In genomic region chr1:121516279-121516967, GRCh38 we compare ENCODE assay signal across 8 cellular contexts.
A peak's percentile ranks its signal among the peaks of the same experiment; 100 is the strongest.
DNase-seq lines count a peak whose midpoint lies in the region; ATAC-seq and TF ChIP-seq lines count a peak whose summit lies in the region.

No MANE protein-coding gene starts in this region.

- TF ChIP-seq POLR2A in Peyer's patch (IDR thresholded peaks at IDR 0.05) (no peak), heart left ventricle (IDR thresholded peaks at IDR 0.05) (no peak), stomach (IDR thresholded peaks at IDR 0.05) (no peak), lower leg skin (IDR thresholded peaks at IDR 0.05) (no peak)

- no peak for TF ChIP-seq EP300 in stomach (IDR thresholded peaks at IDR 0.05)

- POLR2A ChIA-PET in HEK293T (lab: Yijun Ruan, JAX), result no interaction called here

- H3K27ac ChIP-seq in Peyer's patch (peak overlapping the region; percentile 22 to 59 (median 48)), heart left ventricle (peak overlapping the region in 1 of 12 donors; percentile 82), stomach (peak overlapping the region in 1 of 5 donors; percentile 38)

- H3K4me1 ChIP-seq in Peyer's patch (peaks cover 0 to 7% (median 0%) of the 10 kb centered on the region in 4 donors), heart left ventricle (peaks cover 0 to 44% (median 0%) of the 10 kb centered on the region in 12 donors), stomach (peaks cover 6 to 21% (median 13%) of the 10 kb centered on the region in 4 donors)

- CTCF ChIA-PET in HEK293T (lab: Yijun Ruan, JAX), result no interaction called here

- H3K9me3 ChIP-seq in Peyer's patch (no peaks in the 10 kb centered on the region), heart left ventricle (peaks cover 0 to 8% (median 0%) of the 10 kb centered on the region in 12 donors), stomach (peaks cover 0 to 8% (median 4%) of the 10 kb centered on the region in 4 donors)

- H3K36me3 ChIP-seq in Peyer's patch, result no peaks in the 10 kb centered on the region
- H3K36me3 ChIP-seq in heart left ventricle, result no peaks in the 10 kb centered on the region
- H3K36me3 ChIP-seq in stomach, result no peaks in the 10 kb centered on the region

- H3K4me3 ChIP-seq in Peyer's patch (no peak overlapping the region), heart left ventricle (peak overlapping the region in 1 of 12 donors; percentile 25), foreskin fibroblast (ENCODE audit: low read depth in 1 of 2, low read length in 2 of 2) (no peak overlapping the region), stomach (no peak overlapping the region), lower leg skin (ENCODE audit: low read depth, poor library complexity, severe bottlenecking) (no peak overlapping the region)

- peak in 2 of 3 donors; percentile 49 to 79 for DNase-seq in Peyer's patch
- peak in 4 of 5 donors; percentile 6 to 62 (median 50) for DNase-seq in heart left ventricle
- no peak for DNase-seq in foreskin fibroblast
- DNase-seq in stomach, result no peak
- DNase-seq in HEK293T (ENCODE audit: extremely low spot score), result no peak
- DNase-seq in lower leg skin (ENCODE audit: low spot score in 2 of 2), result no peak

- intact Hi-C loops in heart left ventricle (cut with DNase I) (no loop called here), stomach (cut with DNase I; ENCODE audit: low total_unique reads) (no loop called here), lower leg skin (cut with DNase I; ENCODE audit: low total_unique reads) (no loop called here)

- TF ChIP-seq CTCF in Peyer's patch (IDR thresholded peaks at IDR 0.05), result no peak
- no peak for TF ChIP-seq CTCF in heart left ventricle (IDR thresholded peaks at IDR 0.05)
- no peak for TF ChIP-seq CTCF in foreskin fibroblast (IDR thresholded peaks at IDR 0.05; ENCODE audit: low read depth, low read length)
- no peak for TF ChIP-seq CTCF in stomach (IDR thresholded peaks at IDR 0.05)
- no peak for TF ChIP-seq CTCF in lower leg skin (IDR thresholded peaks at IDR 0.05)

- WGBS in heart left ventricle, 4 donors, result 74 to 87% (median 76%) methylated on average over 8 of the region's 8 CpGs
- 60 to 82% (median 75%) methylated on average over 8 of the region's 8 CpGs for WGBS in stomach, 5 donors
- WGBS in lower leg skin, 2 donors, result 70% methylated on average over 8 of the region's 8 CpGs

- ATAC-seq in GM19023 (IDR thresholded peaks at IDR 0.05; ENCODE audit: unreplicated experiment) (peak; percentile 61), HG02938 (IDR thresholded peaks at IDR 0.05; ENCODE audit: unreplicated experiment) (peak; percentile 87), heart left ventricle (peak in 3 of 4 donors; percentile 33 to 58 (median 49))

- H3K27me3 ChIP-seq in Peyer's patch (no peaks in the 10 kb centered on the region), heart left ventricle (peaks cover 7 to 50% (median 23%) of the 10 kb centered on the region in 9 donors), stomach (peaks cover 6 to 22% (median 11%) of the 10 kb centered on the region in 3 donors)

TF ChIP-seq in HEK293T, 16 proteins besides CTCF, POLR2A, EP300 and RAD21:
- TF ChIP-seq SP1 (IDR thresholded peaks at IDR 0.05), result no peak
- TF ChIP-seq LEF1 (IDR thresholded peaks at IDR 0.05; ENCODE audit: borderline replicate concordance), result no peak
- TF ChIP-seq SUZ12 (IDR thresholded peaks at IDR 0.05), result no peak
- no peak for TF ChIP-seq HDGF (IDR thresholded peaks at IDR 0.05; ENCODE audit: borderline replicate concordance)
- no peak for TF ChIP-seq ARNT (IDR thresholded peaks at IDR 0.05)
- no peak for TF ChIP-seq ZNF384 (IDR thresholded peaks at IDR 0.05)
- no peak for TF ChIP-seq TARDBP (IDR thresholded peaks at IDR 0.05)
- TF ChIP-seq FOXA1 (IDR thresholded peaks at IDR 0.05), result no peak
- TF ChIP-seq CTBP1 (IDR thresholded peaks at IDR 0.05; ENCODE audit: borderline replicate concordance), result no peak
- no peak for TF ChIP-seq PKNOX1 (IDR thresholded peaks at IDR 0.05)
- no peak for TF ChIP-seq FOXM1 (IDR thresholded peaks at IDR 0.05; ENCODE audit: borderline replicate concordance)

Comparison
In these comparisons a context has a peak if more than half of its experiments do, and no peak if none do; other contexts are left out.
1. DNase-seq: peak in Peyer's patch (2 of 3) and heart left ventricle (4 of 5); none in foreskin fibroblast (0 of 2), stomach (single experiment), HEK293T (single experiment) and lower leg skin (0 of 2).
2. Peak in every context shown above with its lines, with median percentiles within 50 percentile points of each other: ATAC-seq.